8 cellular contexts compared by ENCODE assay signal in genomic region chr17:77088455-77089117, GRCh38. TPM values are rescaled to one million over a fixed set of nuclear protein-coding genes. Genes with fewer than 3 reads are reported as not detected.
DNase-seq lines count a peak whose midpoint lies in the region; ATAC-seq, FAIRE-seq and TF ChIP-seq lines count a peak whose summit lies in the region.

No MANE protein-coding gene starts in this region.

- CTCF ChIA-PET in HepG2 (lab: Yijun Ruan, JAX; ENCODE audit: low intra/inter-chr PET ratio, low total read pairs): interaction anchor here (1.0 to 5.8 kb wide), 5 partner anchors 77 to 220 kb away, joined by 3 to 73 read pairs (median 5); partner anchors contain the start of gene MGAT5B

- TF ChIP-seq POLR2A in HepG2 (IDR thresholded peaks at IDR 0.05; ENCODE audit: insufficient read depth in 1 of 2, low read depth in 2 of 2, low read length in 2 of 2): peak; percentile 79 to 92

- under 1% methylated on average over 31 of the region's 40 CpGs for WGBS in HepG2 (ENCODE audit: low lambda C conversion rate)

- H3K9me3 ChIP-seq in HepG2 (ENCODE audit: low read length): no peaks in the 10 kb centered on the region

- DNase-seq in CD1c-positive myeloid dendritic cell (ENCODE audit: extremely low spot score): peak; percentile 96
- DNase-seq in NCI-H526 treated with DMSO at 0.1 percent for 48 hours (lab: John Stamatoyannopoulos, UW): peak; percentile 88
- peak; percentile 80 for DNase-seq in activated CD4-positive, alpha-beta T cell treated with anti-CD3 and anti-CD28 coated beads, Interleukin-2, amount 50 U/mL, for 1 hour
- DNase-seq in HepG2 (ENCODE audit: low spot score): peak; percentile 99
- peak; percentile 74 to 79 for DNase-seq in stimulated activated CD4-positive, alpha-beta T cell treated with anti-CD3 and anti-CD28 coated beads, Interleukin-2, amount 100 ng/mL, for 48 hours

- ATAC-seq in GM19351 (IDR thresholded peaks at IDR 0.05; ENCODE audit: unreplicated experiment) (peak; percentile 79), HG03521 (IDR thresholded peaks at IDR 0.05; ENCODE audit: unreplicated experiment) (peak; percentile 90), HepG2 (peak; percentile 96)

- no peaks in the 10 kb centered on the region for H3K9me3 Mint-ChIP-seq in dendritic cell treated with granulocyte-macrophage colony-stimulating factor and Interleukin-4, amounts not matched to agents 40 ng/mL and 50 ng/mL, for 4 days

- peak overlapping the region; percentile 75 to 94 (median 86) for H3K4me3 ChIP-seq in HepG2 (replicated peaks in 1 of 3; ENCODE audit: insufficient read depth in 1 of 3, low read depth in 2 of 3, low read length in 3 of 3)

- peak overlapping the region; percentile 91 for H3K27ac ChIP-seq in HepG2 (ENCODE audit: extremely low read length, insufficient read depth, low read length)

- H3K9ac ChIP-seq in HepG2 (ENCODE audit: insufficient read depth, low read depth, low read length): peak overlapping the region; percentile 97

- H4K20me1 ChIP-seq in HepG2 (ENCODE audit: insufficient read depth, low read length): no peaks in the 10 kb centered on the region

- TF ChIP-seq RAD21 in HepG2 (CRISPR knock-in tag; IDR thresholded peaks at IDR 0.05): peak; percentile 88

- POLR2A ChIA-PET in HepG2 (lab: Yijun Ruan, JAX): interaction anchor here (0.6 to 4.2 kb wide), 35 partner anchors 10 to 365 kb away, joined by 3 to 50 read pairs (median 5); partner anchors contain the start of genes MFSD11 and SEC14L1

- in situ Hi-C loops in HepG2 (cut with HindIII; ENCODE audit: extremely low pct_ligation_motif_present, low pct_unique_long_range_greater_than_20kb): loop anchor here (5.0 kb wide), 1 partner anchor 159 kb away; no protein-coding TSS in a partner anchor

- peak in 1 of 2 experiments; percentile 45; a peak in 1 of 4 replicates for TF ChIP-seq EP300 in HepG2 (IDR thresholded peaks at IDR 0.05; ENCODE audit: low read depth in 2 of 2, low read length in 2 of 2)
- TF ChIP-seq EP300 in HepG2 (CRISPR knock-in tag; IDR thresholded peaks at IDR 0.05; ENCODE audit: borderline replicate concordance): peak; percentile 68

- BruUV-seq in HepG2 (replicated peaks; lab: Mats Ljungman, UMichigan): no TSS peak

- intact Hi-C loops in dendritic cell treated with granulocyte-macrophage colony-stimulating factor and Interleukin-4, amounts not matched to agents 40 ng/mL and 50 ng/mL, for 4 days (cut with micrococcal nuclease): loop anchor here (1.0 kb wide), 1 partner anchor 52 kb away; the partner anchor contains the start of gene SEC14L1
- intact Hi-C loops in HepG2 (cut with micrococcal nuclease; ENCODE audit: unreplicated experiment): no loop called here

- H3K4me1 Mint-ChIP-seq in dendritic cell treated with granulocyte-macrophage colony-stimulating factor and Interleukin-4, amounts not matched to agents 40 ng/mL and 50 ng/mL, for 4 days (ENCODE audit: low read depth): peaks cover 43% of the 10 kb centered on the region

- peaks cover 9 to 28% of the 10 kb centered on the region in 2 experiments for H3K36me3 ChIP-seq in HepG2 (replicated peaks in 1 of 2; ENCODE audit: control insufficient read depth in 1 of 2, insufficient read depth in 2 of 2, low read length in 2 of 2)

- peak overlapping the region; percentile 96 for H2AFZ ChIP-seq in HepG2 (ENCODE audit: low read length)

- H3K27ac Mint-ChIP-seq in dendritic cell treated with granulocyte-macrophage colony-stimulating factor and Interleukin-4, amounts not matched to agents 40 ng/mL and 50 ng/mL, for 4 days: peak overlapping the region; percentile 99

- peaks cover 56% of the 10 kb centered on the region for H3K4me1 ChIP-seq in HepG2 (ENCODE audit: insufficient read depth, low read length)

- peak; percentile 99 for TF ChIP-seq CTCF in HepG2 (CRISPR knock-in tag; IDR thresholded peaks at IDR 0.05)

- H3K4me3 Mint-ChIP-seq in dendritic cell treated with granulocyte-macrophage colony-stimulating factor and Interleukin-4, amounts not matched to agents 40 ng/mL and 50 ng/mL, for 4 days: peak overlapping the region; percentile 94

- H3K36me3 Mint-ChIP-seq in dendritic cell treated with granulocyte-macrophage colony-stimulating factor and Interleukin-4, amounts not matched to agents 40 ng/mL and 50 ng/mL, for 4 days (ENCODE audit: low read depth): peaks cover 53% of the 10 kb centered on the region

- H3K79me2 ChIP-seq in HepG2 (ENCODE audit: insufficient read depth, low read length): peaks cover 20% of the 10 kb centered on the region

- no peaks in the 10 kb centered on the region; a peak in 1 of 5 replicates for H3K27me3 ChIP-seq in HepG2 (ENCODE audit: control insufficient read depth in 1 of 2, insufficient read depth in 2 of 2, low read length in 2 of 2)

- peaks cover 21% of the 10 kb centered on the region for H3K27me3 Mint-ChIP-seq in dendritic cell treated with granulocyte-macrophage colony-stimulating factor and Interleukin-4, amounts not matched to agents 40 ng/mL and 50 ng/mL, for 4 days

- FAIRE-seq in HepG2 (lab: Jason Lieb, UNC): peak; percentile 83

- H3K4me2 ChIP-seq in HepG2 (ENCODE audit: low read depth, low read length): peak overlapping the region; percentile 98

TF ChIP-seq in HepG2, 621 proteins besides CTCF, POLR2A, EP300 and RAD21 (continues in another document):
- TF ChIP-seq HIC2 (CRISPR knock-in tag; IDR thresholded peaks at IDR 0.05; ENCODE audit: low read depth): peak; percentile 29; the same call in 1 of the 2 replicates
- no peak for TF ChIP-seq FUBP1 (CRISPR knock-in tag; IDR thresholded peaks at IDR 0.05; ENCODE audit: borderline replicate concordance)
- TF ChIP-seq ZNF10 (CRISPR knock-in tag; IDR thresholded peaks at IDR 0.05; ENCODE audit: borderline replicate concordance, low read depth): no peak
- peak; percentile 83; the same call in 1 of the 2 replicates for TF ChIP-seq ZNF564 (CRISPR knock-in tag; IDR thresholded peaks at IDR 0.05)
- TF ChIP-seq REXO4 (CRISPR knock-in tag; IDR thresholded peaks at IDR 0.05; ENCODE audit: borderline replicate concordance): no peak
- peak; percentile 27; the same call in 1 of the 2 replicates for TF ChIP-seq SRF (IDR thresholded peaks at IDR 0.05; ENCODE audit: low read depth, low read length)
- TF ChIP-seq ISX (CRISPR knock-in tag; conservative IDR thresholded peaks at IDR 0.05): 0 out of 2 replicates have a peak, but pooled peaks have one; percentile 26

RNA-seq across cellular contexts. Expression of gene SEC14L1, which starts 52.2 kb away (rescaled TPM):
- total RNA-seq in HepG2 (2016; rRNA removed; fragmentation: Illumina TruSeq; extraction: Trizol): 43.9 and 62.5 TPM in 2 replicates
- 22.8 and 28.1 TPM in 2 replicates for total RNA-seq in HepG2 (2016; cell fraction: cytosol; rRNA removed; fragmentation: Illumina TruSeq; extraction: Trizol; ENCODE audit: low read depth)
- 51.1 and 57.5 TPM in 2 replicates for total RNA-seq in HepG2 (2016; cell fraction: insoluble cytoplasmic fraction; rRNA removed; fragmentation: Illumina TruSeq; extraction: Trizol)
- 75.8 and 78.7 TPM in 2 replicates for total RNA-seq in HepG2 (2016; cell fraction: membrane; rRNA removed; fragmentation: Illumina TruSeq; extraction: Trizol)
- total RNA-seq in HepG2 (2016; cell fraction: nucleus; rRNA removed; fragmentation: Illumina TruSeq; extraction: Trizol): 34.2 and 41.8 TPM in 2 replicates
- polyA plus RNA-seq in HepG2 (2011; rRNA removed): 26.3 and 27.0 TPM in 2 replicates
- polyA plus RNA-seq in HepG2 (2011; cell fraction: cytosol; rRNA removed): 17.3 and 23.1 TPM in 2 replicates
- polyA plus RNA-seq in HepG2 (2011; cell fraction: nucleus; rRNA removed): 30.8 and 49.2 TPM in 2 replicates
- polyA plus RNA-seq in HepG2 (2012): 37.6 and 54.7 TPM in 2 replicates
- polyA plus RNA-seq in HepG2 (2016; cell fraction: cytosol; fragmentation: Illumina TruSeq; extraction: Trizol; ENCODE audit: low read depth): 30.8 and 38.2 TPM in 2 replicates
- 57.4 and 67.9 TPM in 2 replicates for polyA plus RNA-seq in HepG2 (2016; cell fraction: insoluble cytoplasmic fraction; fragmentation: Illumina TruSeq; extraction: Trizol; ENCODE audit: low read depth)
- 55.3 and 57.7 TPM in 2 replicates for polyA plus RNA-seq in HepG2 (2016; cell fraction: membrane; fragmentation: Illumina TruSeq; extraction: Trizol; ENCODE audit: low read depth)
- polyA plus RNA-seq in HepG2 (2016; cell fraction: nucleus; fragmentation: Illumina TruSeq; extraction: Trizol; ENCODE audit: insufficient read depth, low read depth): 56.1 and 65.2 TPM in 2 replicates
- polyA minus RNA-seq in HepG2 (2011; rRNA and poly(A)+ RNA removed; ENCODE audit: low replicate concordance): 16.4 and 49.1 TPM in 2 replicates
- 23.7 and 34.8 TPM in 2 replicates for polyA minus RNA-seq in HepG2 (2011; cell fraction: cytosol; rRNA and poly(A)+ RNA removed)
- polyA minus RNA-seq in HepG2 (2011; cell fraction: nucleus; rRNA and poly(A)+ RNA removed): 29.4 and 35.6 TPM in 2 replicates

Comparison
In these comparisons a context has a peak if more than half of its experiments do, and no peak if none do; other contexts are left out.
1. Peak in every context shown above with its lines: DNase-seq, ATAC-seq, H3K4me3 ChIP-seq and H3K27ac ChIP-seq.